ENCODE assay signal across 15 cellular contexts in genomic region chr6:20906938-20907337, GRCh38.
A peak's percentile ranks its signal among the peaks of the same experiment; 100 is the strongest.
DNase-seq lines count a peak whose midpoint lies in the region; FAIRE-seq and TF ChIP-seq lines count a peak whose summit lies in the region.
"Had no signal": no experiment of that assay in that cellular context is flagged by ENCODE, and none has a peak within 500 bp of the region (broad histone marks: within the 10 kb centered on the region; RNA-seq: fewer than 3 reads in every experiment).

No MANE protein-coding gene starts in this region.

- H4K20me1 ChIP-seq in astrocyte (ENCODE audit: insufficient read depth, low read length): no peaks in the 10 kb centered on the region

- H3K4me1 ChIP-seq in astrocyte (ENCODE audit: insufficient read depth, low read length): no peaks in the 10 kb centered on the region

- DNase-seq in AG09319 (ENCODE audit: extremely low read depth, low read depth) (peak; percentile 61), M059J (ENCODE audit: low read depth) (peak; percentile 46), astrocyte (ENCODE audit: low read depth) (peak; percentile 76), fibroblast of villous mesenchyme (ENCODE audit: low read depth) (peak; percentile 83), GF-D8 (lab: John Stamatoyannopoulos, UW) (no peak), OCI-M1 (lab: John Stamatoyannopoulos, UW) (no peak), caudate nucleus (lab: John Stamatoyannopoulos, UW) (no peak), head of caudate nucleus (no peak)
- DNase-seq: activated naive CD4-positive, alpha-beta T cell treated with anti-CD3 and anti-CD28 coated beads for 36 hours; DND-41; left colon; NCI-H1105 treated with DMSO at 0.1 percent for 48 hours; stimulated activated CD4-positive, alpha-beta T cell treated with anti-CD3 and anti-CD28 coated beads, Interleukin-12 subunit alpha, Interleukin-12 subunit beta, amount 100 ng/mL, for 4 hours had no signal

- no peaks in the 10 kb centered on the region for H3K36me3 ChIP-seq in astrocyte (ENCODE audit: insufficient read depth, low read length)

- H3K9me3 ChIP-seq in astrocyte (ENCODE audit: insufficient read depth, low read depth, low read length): no peaks in the 10 kb centered on the region

- H2AFZ ChIP-seq in astrocyte (ENCODE audit: low read depth, low read length): no peak overlapping the region

- H3K27me3 Mint-ChIP-seq in astrocyte (ENCODE audit: low read depth, unreplicated experiment): no peaks in the 10 kb centered on the region
- H3K27me3 Mint-ChIP-seq: central memory CD8-positive, alpha-beta T cell had no signal

- H3K4me1 Mint-ChIP-seq in astrocyte (ENCODE audit: low read depth, unreplicated experiment): no peaks in the 10 kb centered on the region

- peaks cover 6% of the 10 kb centered on the region for H3K36me3 Mint-ChIP-seq in astrocyte (ENCODE audit: low read depth, unreplicated experiment)

- H3K4me3 ChIP-seq in astrocyte (ENCODE audit: insufficient read depth, low read depth, low read length) (no peak overlapping the region), fibroblast of villous mesenchyme (ENCODE audit: low read depth, low read length) (no peak overlapping the region)

- H3K4me2 ChIP-seq in astrocyte (ENCODE audit: low read length): no peak overlapping the region

- no peak for TF ChIP-seq CTCF in AG09319 (IDR thresholded peaks at IDR 0.05; ENCODE audit: low read depth, low read length)
- no peak for TF ChIP-seq CTCF in astrocyte (IDR thresholded peaks at IDR 0.05; ENCODE audit: insufficient read depth, low read depth, low read length)
- no peak for TF ChIP-seq CTCF in fibroblast of villous mesenchyme (IDR thresholded peaks at IDR 0.05; ENCODE audit: insufficient read depth, low read depth, low read length)

- H3K27ac ChIP-seq in astrocyte (ENCODE audit: low read depth, low read length) (no peak overlapping the region), caudate nucleus (ENCODE audit: low read depth, low read length) (no peak overlapping the region)

- intact Hi-C loops in head of caudate nucleus (cut with DNase I): no loop called here

- peaks cover 3% of the 10 kb centered on the region for H3K9me3 Mint-ChIP-seq in astrocyte (ENCODE audit: unreplicated experiment)

- FAIRE-seq in astrocyte (lab: Jason Lieb, UNC): no peak
- FAIRE-seq: GM12891 had no signal

- no peak overlapping the region for H3K4me3 Mint-ChIP-seq in astrocyte (ENCODE audit: unreplicated experiment)
- H3K4me3 Mint-ChIP-seq: activated naive CD4-positive, alpha-beta T cell treated with anti-CD3 and anti-CD28 coated beads for 36 hours; central memory CD8-positive, alpha-beta T cell had no signal

- H3K27ac Mint-ChIP-seq in astrocyte (ENCODE audit: unreplicated experiment): no peak overlapping the region
- H3K27ac Mint-ChIP-seq: activated naive CD4-positive, alpha-beta T cell treated with anti-CD3 and anti-CD28 coated beads for 36 hours had no signal

- no peaks in the 10 kb centered on the region for H3K27me3 ChIP-seq in astrocyte (ENCODE audit: insufficient read depth, low read length)

- H3K9ac ChIP-seq in astrocyte (ENCODE audit: low read length): no peak overlapping the region

- H3K79me2 ChIP-seq in astrocyte (ENCODE audit: insufficient read depth, low read length): no peaks in the 10 kb centered on the region

Comparison
In these comparisons a context has a peak if more than half of its experiments do, and no peak if none do; other contexts are left out.
1. DNase-seq: peak in AG09319 (single experiment), M059J (single experiment), astrocyte (single experiment) and fibroblast of villous mesenchyme (single experiment); none in GF-D8 (single experiment), OCI-M1 (single experiment), caudate nucleus (0 of 61) and head of caudate nucleus (0 of 42).